In the genomic region with DNA sequence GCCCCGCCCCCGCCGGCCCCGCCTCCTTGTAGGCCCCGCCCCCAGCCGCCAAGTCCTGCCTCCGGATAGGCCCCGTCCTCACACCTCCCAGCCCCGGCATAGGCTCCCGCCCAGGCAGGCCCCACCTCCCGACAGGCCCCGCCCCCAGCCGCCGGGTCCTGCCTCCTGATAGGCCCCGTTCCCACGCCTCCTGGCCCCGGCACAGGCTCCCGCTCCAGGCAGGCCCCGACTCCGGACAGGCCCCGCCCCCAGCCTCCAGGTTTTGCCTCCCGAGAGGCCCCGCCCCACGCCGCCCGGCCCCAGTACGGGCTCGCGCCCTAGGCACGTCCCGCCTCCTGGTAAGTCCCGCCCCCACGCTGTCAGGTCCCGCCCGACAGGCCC, we compare ENCODE assay signal across 8 cellular contexts. TPM values are rescaled to one million over a fixed set of nuclear protein-coding genes. Genes with fewer than 3 reads are reported as not detected.
DNase-seq lines count a peak whose midpoint lies in the region; ATAC-seq and TF ChIP-seq lines count a peak whose summit lies in the region.

No MANE protein-coding gene starts in this region.

- no peaks in the 10 kb centered on the region for H3K9me3 ChIP-seq in CD4-positive, alpha-beta T cell (ENCODE audit: control insufficient read depth, low read length)
- no peaks in the 10 kb centered on the region for H3K9me3 ChIP-seq in effector memory CD4-positive, alpha-beta T cell (ENCODE audit: control insufficient read depth, low read length)

- peaks cover 18% of the 10 kb centered on the region for H3K4me1 ChIP-seq in effector memory CD4-positive, alpha-beta T cell (ENCODE audit: control insufficient read depth, insufficient read depth, low read length, poor library complexity, severe bottlenecking)

- H3K27ac Mint-ChIP-seq in CD4-positive, alpha-beta T cell = no peak overlapping the region
- H3K27ac Mint-ChIP-seq in memory B cell = no peak overlapping the region

- no peaks in the 10 kb centered on the region for H3K27me3 ChIP-seq in CD4-positive, alpha-beta T cell (ENCODE audit: control insufficient read depth, insufficient read depth, low read length)
- no peaks in the 10 kb centered on the region for H3K27me3 ChIP-seq in HL-60 (ENCODE audit: insufficient read depth, poor library complexity, severe bottlenecking)
- H3K27me3 ChIP-seq in effector memory CD4-positive, alpha-beta T cell (replicated peaks; ENCODE audit: control insufficient read depth, insufficient read depth, low read length, poor library complexity, severe bottlenecking) = no peaks in the 10 kb centered on the region

- no peaks in the 10 kb centered on the region for H3K36me3 ChIP-seq in effector memory CD4-positive, alpha-beta T cell (ENCODE audit: control insufficient read depth, insufficient read depth, low read length)

- intact Hi-C loops in CD4-positive, alpha-beta T cell (cut with DNase I, micrococcal nuclease) = loop anchor here (1.0 to 5.0 kb wide), 3 partner anchors 15 to 1173 kb away; partner anchors contain the start of gene TTYH3 (in 1 of the 2)

- peak; percentile 95 to 99 (median 98) for DNase-seq in CD4-positive, alpha-beta T cell
- DNase-seq in GM20000 (ENCODE audit: low spot score) (peak; percentile 100), HL-60 (ENCODE audit: low read depth in 1 of 2, low spot score in 1 of 2) (peak; percentile 96 to 99), NCI-H82 treated with DMSO at 0.1 percent for 48 hours (lab: John Stamatoyannopoulos, UW; ENCODE audit: unreplicated experiment) (peak; percentile 89), memory B cell (ENCODE audit: low spot score in 2 of 2) (peak; percentile 95 to 97)
- peak; percentile 86 to 92 for DNase-seq in activated CD8-positive, alpha-beta memory T cell treated with anti-CD3 and anti-CD28 coated beads for 4 hours (ENCODE audit: low read depth in 2 of 2)
- DNase-seq in effector memory CD4-positive, alpha-beta T cell = peak; percentile 97 to 99 (median 97)
- DNase-seq in stimulated activated CD8-positive, alpha-beta memory T cell treated with anti-CD3 and anti-CD28 coated beads, Interleukin-12 subunit alpha, Interleukin-12 subunit beta, amount 100 ng/mL, for 1 hour (ENCODE audit: low read depth) = peak; percentile 89

- H3K27me3 Mint-ChIP-seq in CD4-positive, alpha-beta T cell = no peaks in the 10 kb centered on the region
- H3K27me3 Mint-ChIP-seq in memory B cell = peaks cover 2% of the 10 kb centered on the region

- POLR2A ChIA-PET in CD4-positive, alpha-beta T cell (lab: Charles Lee) = no interaction called here

- H3K4me1 Mint-ChIP-seq in CD4-positive, alpha-beta T cell (ENCODE audit: low read depth) = peaks cover 8% of the 10 kb centered on the region
- peaks cover 11% of the 10 kb centered on the region for H3K4me1 Mint-ChIP-seq in memory B cell

- H3K4me3 Mint-ChIP-seq in CD4-positive, alpha-beta T cell = peak overlapping the region; percentile 72
- peak overlapping the region; percentile 84 for H3K4me3 Mint-ChIP-seq in memory B cell

- ATAC-seq in CD4-positive, alpha-beta T cell (ENCODE audit: poor library complexity) = peak; percentile 96
- peak; percentile 92 for ATAC-seq in memory B cell (ENCODE audit: low read depth)

- no peak overlapping the region for H3K27ac ChIP-seq in CD4-positive, alpha-beta T cell (ENCODE audit: low read depth, low read length)
- peak overlapping the region; percentile 90; the same call in 1 of the 2 replicates for H3K27ac ChIP-seq in HL-60 (replicated peaks)
- no peak overlapping the region for H3K27ac ChIP-seq in effector memory CD4-positive, alpha-beta T cell (ENCODE audit: insufficient read depth, low read length, poor library complexity, severe bottlenecking)

- H3K36me3 Mint-ChIP-seq in CD4-positive, alpha-beta T cell (ENCODE audit: low read depth) = no peaks in the 10 kb centered on the region
- no peaks in the 10 kb centered on the region for H3K36me3 Mint-ChIP-seq in memory B cell

- H3K9me3 Mint-ChIP-seq in CD4-positive, alpha-beta T cell = no peaks in the 10 kb centered on the region
- H3K9me3 Mint-ChIP-seq in memory B cell = no peaks in the 10 kb centered on the region

- CTCF ChIA-PET in CD4-positive, alpha-beta T cell (lab: Charles Lee) = no interaction called here

- peak overlapping the region; percentile 90 for H3K4me3 ChIP-seq in HL-60 (replicated peaks; ENCODE audit: insufficient read depth, low read length)
- peak overlapping the region; percentile 76 for H3K4me3 ChIP-seq in effector memory CD4-positive, alpha-beta T cell (ENCODE audit: insufficient read depth, low read depth, low read length, poor library complexity, severe bottlenecking)

- TF ChIP-seq CTCF in CD4-positive, alpha-beta T cell (IDR thresholded peaks at IDR 0.05) = no peak
- no peak for TF ChIP-seq CTCF in GM20000 (IDR thresholded peaks at IDR 0.05; ENCODE audit: extremely low read depth, missing control alignments)
- no peak for TF ChIP-seq CTCF in HL-60 (IDR thresholded peaks at IDR 0.05; ENCODE audit: insufficient read depth, low read length)

RNA-seq across cellular contexts. Expression of gene MICALL2, which starts 0.2 kb away (rescaled TPM):
- 1 to 10 TPM; 1.9 to 2.2 TPM for total RNA-seq in CD4-positive, alpha-beta T cell

RNA-seq across cellular contexts. Expression of gene INTS1, which starts 44.7 kb away (rescaled TPM):
- total RNA-seq in CD4-positive, alpha-beta T cell = 10 to 100 TPM; 91.0 to 91.5 TPM
